8 cellular contexts compared by ENCODE assay signal in genomic region chr11:75768112-75768908, GRCh38. TPM values are rescaled to one million over a fixed set of nuclear protein-coding genes. Genes with fewer than 3 reads are reported as not detected.
DNase-seq lines count a peak whose midpoint lies in the region; ATAC-seq, FAIRE-seq and TF ChIP-seq lines count a peak whose summit lies in the region.

A gene with protein sequence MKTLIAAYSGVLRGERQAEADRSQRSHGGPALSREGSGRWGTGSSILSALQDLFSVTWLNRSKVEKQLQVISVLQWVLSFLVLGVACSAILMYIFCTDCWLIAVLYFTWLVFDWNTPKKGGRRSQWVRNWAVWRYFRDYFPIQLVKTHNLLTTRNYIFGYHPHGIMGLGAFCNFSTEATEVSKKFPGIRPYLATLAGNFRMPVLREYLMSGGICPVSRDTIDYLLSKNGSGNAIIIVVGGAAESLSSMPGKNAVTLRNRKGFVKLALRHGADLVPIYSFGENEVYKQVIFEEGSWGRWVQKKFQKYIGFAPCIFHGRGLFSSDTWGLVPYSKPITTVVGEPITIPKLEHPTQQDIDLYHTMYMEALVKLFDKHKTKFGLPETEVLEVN (plus strand): TSS chr11:75768778. CDS start chr11:75768992, 214 bp downstream.

- peaks cover 2% of the 10 kb centered on the region for H3K4me1 ChIP-seq in right cardiac atrium (ENCODE audit: control insufficient read depth, insufficient read depth, low read length)

- peak; percentile 79 for TF ChIP-seq POLR2A in GM12892 (IDR thresholded peaks at IDR 0.05; ENCODE audit: low read depth, low read length)

- ATAC-seq in HG02870 (IDR thresholded peaks at IDR 0.05; ENCODE audit: unreplicated experiment) (peak; percentile 65), right cardiac atrium (peak; percentile 91 to 95)

- no peaks in the 10 kb centered on the region for H3K27me3 ChIP-seq in right cardiac atrium (ENCODE audit: control insufficient read depth, insufficient read depth)

- H3K27ac ChIP-seq in adipose tissue (ENCODE audit: low read depth, low read length) (no peak within 1 kb of the TSS), right cardiac atrium (ENCODE audit: low read length) (no peak within 1 kb of the TSS)

- peak; percentile 24 for TF ChIP-seq CTCF in retinal pigment epithelial cell (conservative IDR thresholded peaks at IDR 0.05; ENCODE audit: low read depth, low read length)

- 2 to 4% (median 3%) methylated on average over 56 to 66 of the region's 66 CpGs for WGBS in adipose tissue, 3 donors
- WGBS in right cardiac atrium: 3% methylated on average over 66 of the region's 66 CpGs

- H3K9me3 ChIP-seq in right cardiac atrium (ENCODE audit: control insufficient read depth, low read length): no peaks in the 10 kb centered on the region

- H3K4me3 ChIP-seq in right cardiac atrium (ENCODE audit: low read length): peak within 1 kb of the TSS; percentile 31
- peak within 1 kb of the TSS; percentile 47 for H3K4me3 ChIP-seq in retinal pigment epithelial cell (ENCODE audit: low read length)

- intact Hi-C loops in right cardiac atrium (cut with DNase I): loop anchor here in 2 of 4 donors (5.0 to 10.0 kb wide), 2 partner anchors 54 to 61 kb away; partner anchors contain the start of gene MOGAT2 (in 1 of the 2)

- DNase-seq in GM12892 (ENCODE audit: insufficient read length) (peak; percentile 83), NCI-H1436 treated with DMSO at 0.1 percent for 48 hours (lab: John Stamatoyannopoulos, UW) (peak; percentile 8), T follicular helper cell (ENCODE audit: low read depth) (peak; percentile 39), right cardiac atrium (peak; percentile 83 to 94 (median 93)), retinal pigment epithelial cell (ENCODE audit: low read depth) (peak; percentile 15), dedifferentiated amniotic fluid mesenchymal stem cell (ENCODE audit: extremely low spot score) (no peak)

- FAIRE-seq in GM12892 (lab: Jason Lieb, UNC): peak; percentile 85

RNA-seq across cellular contexts. Expression of the gene that starts here (rescaled TPM):
- polyA plus RNA-seq in GM12892 (2012; ENCODE audit: missing spikeins): 11.6 TPM
- polyA plus RNA-seq in adipose tissue (1,000 to 10,000 TPM in 1 of 3 donors, 100 to 1,000 TPM in 2; 140 to 1,953 (median 168) TPM), right cardiac atrium (23.4 TPM)
- total RNA-seq in right cardiac atrium: 10 to 100 TPM in 2 of 4 donors, 1 to 10 TPM in 2; 5.7 to 18.0 (median 10.4) TPM
